ENCODE assay signal across 14 cellular contexts in the genomic region with DNA sequence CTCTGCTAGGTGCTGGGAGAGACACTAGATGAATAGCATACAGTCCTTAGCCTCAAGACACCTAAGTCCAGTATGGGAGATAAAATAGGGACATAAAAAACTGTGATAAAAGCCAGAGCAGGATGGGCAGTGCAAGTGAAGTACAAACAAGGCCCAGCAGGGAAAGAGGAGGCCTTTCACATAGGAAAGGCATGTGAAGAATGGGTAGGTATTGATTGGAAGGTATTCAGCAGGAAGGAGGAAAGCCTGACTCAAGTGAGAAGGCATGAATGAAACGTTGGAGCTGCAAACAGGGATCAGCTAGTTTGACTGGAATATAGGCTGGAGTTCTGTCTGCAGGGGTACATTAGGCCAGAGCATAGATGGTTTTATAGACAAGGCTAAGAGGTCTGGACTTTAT. TPM values are rescaled to one million over a fixed set of nuclear protein-coding genes. Genes with fewer than 3 reads are reported as not detected.
DNase-seq lines count a peak whose midpoint lies in the region; ATAC-seq and TF ChIP-seq lines count a peak whose summit lies in the region.
"Had no signal": no experiment of that assay in that cellular context is flagged by ENCODE, and none has a peak within 500 bp of the region (broad histone marks: within the 10 kb centered on the region; RNA-seq: fewer than 3 reads in every experiment).

No MANE protein-coding gene starts in this region.

- H3K9me2 ChIP-seq in GM23338 (ENCODE audit: insufficient read depth) = no peaks in the 10 kb centered on the region

- no peaks in the 10 kb centered on the region for H3K9me3 Mint-ChIP-seq in T-helper 1 cell treated with Interleukin-12 subunit alpha and Interleukin-12 subunit beta and Interleukin-4 antibody, amounts not matched to agents 30 μg/mL and 1 μg/mL, for 36 hours
- H3K9me3 Mint-ChIP-seq in GM23338 (no peaks in the 10 kb centered on the region), neural progenitor cell (no peaks in the 10 kb centered on the region)
- no peaks in the 10 kb centered on the region for H3K9me3 Mint-ChIP-seq in activated naive CD8-positive, alpha-beta T cell treated with anti-CD3 and anti-CD28 coated beads, Interleukin-2, amount 10 ng/mL, durations not matched to agents 7 days and 5 days

- peak; percentile 23; the same call in 2 of the 3 replicates for ATAC-seq in GM23338
- no peak for ATAC-seq in activated naive CD8-positive, alpha-beta T cell treated with anti-CD3 and anti-CD28 coated beads, Interleukin-2, amount 10 ng/mL, durations not matched to agents 7 days and 5 days (ENCODE audit: low read depth)
- ATAC-seq: left colon had no signal

- POLR2A ChIA-PET in activated naive CD8-positive, alpha-beta T cell treated with anti-CD3 and anti-CD28 coated beads, Interleukin-2, amount 10 ng/mL, durations not matched to agents 7 days and 5 days (lab: Charles Lee) = interaction anchor here (1.2 to 8.9 kb wide), 5 partner anchors 10 to 253 kb away, joined by 3 to 92 read pairs (median 3); a partner anchor contains a TSS

- H4K20me1 ChIP-seq in GM23338 (replicated peaks; ENCODE audit: insufficient read depth) (no peaks in the 10 kb centered on the region), neural progenitor cell (ENCODE audit: low read depth) (no peaks in the 10 kb centered on the region)

- H3K36me3 ChIP-seq in GM23338 (ENCODE audit: insufficient read depth) (no peaks in the 10 kb centered on the region), neural progenitor cell (no peaks in the 10 kb centered on the region), testis (ENCODE audit: low read depth, missing control alignments) (no peaks in the 10 kb centered on the region), adrenal gland (replicated peaks in 1 of 2) (no peaks in the 10 kb centered on the region)

- no peak for DNase-seq in T-helper 1 cell
- DNase-seq in GM23338 (ENCODE audit: low spot score) = peak; percentile 24
- DNase-seq in activated naive CD8-positive, alpha-beta T cell treated with anti-CD3 and anti-CD28 coated beads, Interleukin-2, amount 10 ng/mL, durations not matched to agents 7 days and 5 days = no peak
- no peak for DNase-seq in neural progenitor cell (ENCODE audit: low spot score)
- DNase-seq in testis = no peak
- no peak for DNase-seq in adrenal gland
- DNase-seq in NCI-H526 (lab: John Stamatoyannopoulos, UW) = no peak
- DNase-seq: left colon, NCI-H1930, NCI-H524 had no signal

- peaks cover 30% of the 10 kb centered on the region for H3K4me1 ChIP-seq in GM23338 (ENCODE audit: insufficient read depth)
- peaks cover 46% of the 10 kb centered on the region for H3K4me1 ChIP-seq in neural progenitor cell
- no peaks in the 10 kb centered on the region for H3K4me1 ChIP-seq in testis
- no peaks in the 10 kb centered on the region for H3K4me1 ChIP-seq in adrenal gland (replicated peaks in 1 of 2)
- H3K4me1 ChIP-seq: parathyroid adenoma had no signal

- no peak overlapping the region for H3K9ac ChIP-seq in neural progenitor cell
- H3K9ac ChIP-seq: parathyroid adenoma had no signal

- peaks cover 13% of the 10 kb centered on the region for H3K36me3 Mint-ChIP-seq in T-helper 1 cell treated with Interleukin-12 subunit alpha and Interleukin-12 subunit beta and Interleukin-4 antibody, amounts not matched to agents 30 μg/mL and 1 μg/mL, for 36 hours (ENCODE audit: low read depth)
- H3K36me3 Mint-ChIP-seq in GM23338 (ENCODE audit: low read depth) (no peaks in the 10 kb centered on the region), neural progenitor cell (no peaks in the 10 kb centered on the region)
- peaks cover 2% of the 10 kb centered on the region for H3K36me3 Mint-ChIP-seq in activated naive CD8-positive, alpha-beta T cell treated with anti-CD3 and anti-CD28 coated beads, Interleukin-2, amount 10 ng/mL, durations not matched to agents 7 days and 5 days
- H3K36me3 Mint-ChIP-seq: brain had no signal

- H3K27ac ChIP-seq in GM23338 (ENCODE audit: low read depth) = no peak overlapping the region
- H3K27ac ChIP-seq in neural progenitor cell = no peak overlapping the region
- H3K27ac ChIP-seq in testis = no peak overlapping the region
- H3K27ac ChIP-seq in adrenal gland = peak overlapping the region in 1 of 5 donors; percentile 29
- H3K27ac ChIP-seq: 22Rv1, parathyroid adenoma had no signal

- H3K9me3 ChIP-seq in neural progenitor cell (ENCODE audit: low read depth) (no peaks in the 10 kb centered on the region), testis (no peaks in the 10 kb centered on the region), adrenal gland (replicated peaks in 1 of 3) (no peaks in the 10 kb centered on the region)

- whole genome bisulfite sequencing in testis, 2 donors = 74 to 78% methylated on average over 1 of the region's 1 CpG
- 76 to 85% (median 83%) methylated on average over 1 of the region's 1 CpG for WGBS in adrenal gland, 4 donors

- intact Hi-C loops in testis (cut with DNase I; ENCODE audit: low total_unique reads) (no loop called here), adrenal gland (cut with DNase I) (no loop called here)

- H3K27me3 ChIP-seq in GM23338 (ENCODE audit: insufficient read depth) = no peaks in the 10 kb centered on the region
- H3K27me3 ChIP-seq in neural progenitor cell = no peaks in the 10 kb centered on the region
- no peaks in the 10 kb centered on the region for H3K27me3 ChIP-seq in testis
- no peaks in the 10 kb centered on the region for H3K27me3 ChIP-seq in adrenal gland

- H3K4me2 ChIP-seq in GM23338 (no peak overlapping the region), neural progenitor cell (no peak overlapping the region)

- H2AFZ ChIP-seq in GM23338 (no peak overlapping the region), neural progenitor cell (replicated peaks) (no peak overlapping the region)
- H2AFZ ChIP-seq: parathyroid adenoma had no signal

- TF ChIP-seq POLR2A in testis (IDR thresholded peaks at IDR 0.05) (no peak), adrenal gland (IDR thresholded peaks at IDR 0.05) (no peak)

- peak overlapping the region; percentile 9 for H3K4me3 Mint-ChIP-seq in T-helper 1 cell treated with Interleukin-12 subunit alpha and Interleukin-12 subunit beta and Interleukin-4 antibody, amounts not matched to agents 30 μg/mL and 1 μg/mL, for 36 hours
- no peak overlapping the region for H3K4me3 Mint-ChIP-seq in GM23338
- peak overlapping the region; percentile 64 for H3K4me3 Mint-ChIP-seq in activated naive CD8-positive, alpha-beta T cell treated with anti-CD3 and anti-CD28 coated beads, Interleukin-2, amount 10 ng/mL, durations not matched to agents 7 days and 5 days
- H3K4me3 Mint-ChIP-seq in neural progenitor cell = no peak overlapping the region
- H3K4me3 Mint-ChIP-seq: brain had no signal

- H3K4me3 ChIP-seq in GM23338 (no peak overlapping the region), neural progenitor cell (no peak overlapping the region), testis (no peak overlapping the region), adrenal gland (no peak overlapping the region)

- H3K27ac Mint-ChIP-seq in T-helper 1 cell treated with Interleukin-12 subunit alpha and Interleukin-12 subunit beta and Interleukin-4 antibody, amounts not matched to agents 30 μg/mL and 1 μg/mL, for 36 hours = peak overlapping the region; percentile 92
- H3K27ac Mint-ChIP-seq in GM23338 (no peak overlapping the region), neural progenitor cell (peak overlapping the region; percentile 20)
- peak overlapping the region; percentile 87 for H3K27ac Mint-ChIP-seq in activated naive CD8-positive, alpha-beta T cell treated with anti-CD3 and anti-CD28 coated beads, Interleukin-2, amount 10 ng/mL, durations not matched to agents 7 days and 5 days
- H3K27ac Mint-ChIP-seq: brain had no signal

- peaks cover 68% of the 10 kb centered on the region for H3K4me1 Mint-ChIP-seq in T-helper 1 cell treated with Interleukin-12 subunit alpha and Interleukin-12 subunit beta and Interleukin-4 antibody, amounts not matched to agents 30 μg/mL and 1 μg/mL, for 36 hours (ENCODE audit: low read depth)
- H3K4me1 Mint-ChIP-seq in GM23338 (peaks cover 27% of the 10 kb centered on the region), neural progenitor cell (peaks cover 28% of the 10 kb centered on the region)
- H3K4me1 Mint-ChIP-seq in activated naive CD8-positive, alpha-beta T cell treated with anti-CD3 and anti-CD28 coated beads, Interleukin-2, amount 10 ng/mL, durations not matched to agents 7 days and 5 days = peaks cover 79% of the 10 kb centered on the region

- H3K27me3 Mint-ChIP-seq in T-helper 1 cell treated with Interleukin-12 subunit alpha and Interleukin-12 subunit beta and Interleukin-4 antibody, amounts not matched to agents 30 μg/mL and 1 μg/mL, for 36 hours (ENCODE audit: low read depth) = peaks cover 57% of the 10 kb centered on the region
- peaks cover 6% of the 10 kb centered on the region for H3K27me3 Mint-ChIP-seq in GM23338 (ENCODE audit: insufficient read depth, low read depth, poor library complexity)
- peaks cover 3% of the 10 kb centered on the region for H3K27me3 Mint-ChIP-seq in activated naive CD8-positive, alpha-beta T cell treated with anti-CD3 and anti-CD28 coated beads, Interleukin-2, amount 10 ng/mL, durations not matched to agents 7 days and 5 days
- peaks cover 12% of the 10 kb centered on the region for H3K27me3 Mint-ChIP-seq in neural progenitor cell (ENCODE audit: insufficient read depth, low read depth)

- TF ChIP-seq CTCF in GM23338 (conservative IDR thresholded peaks at IDR 0.05; ENCODE audit: low read depth in 2 of 2) (no peak), neural progenitor cell (IDR thresholded peaks at IDR 0.05) (no peak), testis (IDR thresholded peaks at IDR 0.05) (no peak), adrenal gland (IDR thresholded peaks at IDR 0.05) (no peak)

- H3F3A ChIP-seq in GM23338 (replicated peaks; ENCODE audit: low read depth) = no peaks in the 10 kb centered on the region
- peaks cover 29% of the 10 kb centered on the region for H3F3A ChIP-seq in neural progenitor cell (ENCODE audit: low read depth)

- H3K79me2 ChIP-seq in GM23338 (replicated peaks; ENCODE audit: insufficient read depth) = no peaks in the 10 kb centered on the region
- no peaks in the 10 kb centered on the region for H3K79me2 ChIP-seq in neural progenitor cell (ENCODE audit: low read depth)
- H3K79me2 ChIP-seq: parathyroid adenoma had no signal

TF ChIP-seq in GM23338, 12 proteins besides CTCF, POLR2A, EP300 and RAD21 (continues in another document):
- TF ChIP-seq EZH2 (IDR thresholded peaks at IDR 0.05; ENCODE audit: low read depth, unreplicated experiment) (no peak), JUNB (IDR thresholded peaks at IDR 0.05; ENCODE audit: unreplicated experiment) (no peak), ZNF331 (CRISPR knock-in tag; IDR thresholded peaks at IDR 0.05; ENCODE audit: low read depth) (no peak)

RNA-seq across cellular contexts. Expression of a gene that starts 11.0 kb away (rescaled TPM):
- 1.3 and 2.1 TPM in 2 replicates for total RNA-seq in GM23338 (2014; rRNA removed; shearing (Covaris generic))
- 2.1 and 2.5 TPM in 2 replicates for polyA plus RNA-seq in GM23338 (2016; fragmentation: Nextera tagmentation; extraction: Ambion mirVana)
- total RNA-seq in activated naive CD8-positive, alpha-beta T cell treated with anti-CD3 and anti-CD28 coated beads, Interleukin-2, amount 10 ng/mL, durations not matched to agents 7 days and 5 days = 100 to 1,000 TPM; 288 to 293 TPM
- 31.0 and 32.6 TPM in 2 replicates for total RNA-seq in neural progenitor cell (ENCODE audit: low replicate concordance)
- 1 to 10 TPM; 3.7 to 9.5 TPM for total RNA-seq in testis
- 12.3 TPM for polyA plus RNA-seq in testis (ENCODE audit: insufficient read depth, low read depth, low replicate concordance)
- total RNA-seq in adrenal gland = 100 to 1,000 TPM in 2 of 8 donors, 10 to 100 TPM in 6; 21.9 to 344 (median 79.8) TPM
- 100 to 1,000 TPM in 1 of 3 donors, 10 to 100 TPM in 2; 34.3 to 186 (median 84.3) TPM for polyA plus RNA-seq in adrenal gland

Comparison
In these comparisons a context has a peak if more than half of its experiments do, and no peak if none do; other contexts are left out.
1. H3K4me3 Mint-ChIP-seq: peak in T-helper 1 cell treated with Interleukin-12 subunit alpha and Interleukin-12 subunit beta and Interleukin-4 antibody, amounts not matched to agents 30 μg/mL and 1 μg/mL, for 36 hours (single experiment) and activated naive CD8-positive, alpha-beta T cell treated with anti-CD3 and anti-CD28 coated beads, Interleukin-2, amount 10 ng/mL, durations not matched to agents 7 days and 5 days (single experiment); none in GM23338 (single experiment) and neural progenitor cell (single experiment).